Comparison of ENCODE assay signal across 8 cellular contexts in the genomic region with DNA sequence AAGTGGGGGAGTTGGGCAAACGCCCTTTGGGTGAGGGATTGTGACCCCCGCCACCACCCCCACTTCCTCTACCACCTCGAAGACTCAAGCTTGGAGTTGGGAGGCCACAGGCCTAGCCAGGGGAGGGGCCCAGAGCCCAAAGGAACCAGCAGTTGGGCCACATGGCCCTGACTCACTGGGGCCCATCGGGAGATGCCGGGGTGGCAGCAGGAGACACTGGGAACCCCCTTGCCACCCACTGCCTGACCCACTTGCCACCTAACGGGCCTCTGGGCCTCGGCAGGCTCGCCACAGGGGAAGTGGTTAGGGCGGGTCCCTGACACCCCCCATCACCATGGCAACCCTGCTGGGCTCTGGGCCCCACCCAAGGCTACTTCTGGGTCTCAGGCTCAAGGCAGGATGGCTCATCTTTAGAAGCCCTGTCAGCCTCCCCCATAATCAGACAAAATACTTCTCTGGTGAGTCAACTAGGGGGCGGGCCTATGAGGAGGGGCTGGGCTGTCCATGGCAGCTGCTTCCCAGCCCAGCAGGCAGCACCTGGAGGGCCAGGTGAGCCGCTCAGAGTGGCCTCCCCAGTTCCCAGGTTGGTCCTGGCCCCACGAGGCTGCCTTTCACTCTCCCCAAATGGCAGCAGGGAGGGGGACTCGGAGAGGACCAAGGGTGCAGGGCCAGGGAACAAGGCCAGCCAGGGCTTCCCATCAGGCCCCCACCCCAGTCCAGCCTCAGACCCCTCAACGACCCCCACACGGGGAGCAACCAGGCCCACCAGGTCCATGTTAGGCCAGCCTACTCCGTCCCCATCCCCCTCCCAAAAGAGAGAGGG. TPM values are rescaled to one million over a fixed set of nuclear protein-coding genes. Genes with fewer than 3 reads are reported as not detected.
DNase-seq lines count a peak whose midpoint lies in the region; ATAC-seq and TF ChIP-seq lines count a peak whose summit lies in the region.

No MANE protein-coding gene starts in this region.

- CTCF ChIA-PET in A673 (lab: Charles Lee), result no interaction called here

- intact Hi-C loops in A673 (cut with micrococcal nuclease; ENCODE audit: unreplicated experiment), result no loop called here

- H3K4me1 ChIP-seq in A673 (ENCODE audit: insufficient read depth, low read length, poor library complexity, severe bottlenecking) (peaks cover 20% of the 10 kb centered on the region), lung (ENCODE audit: control insufficient read depth in 2 of 2, insufficient read depth in 2 of 2, low read length in 2 of 2) (peaks cover 0 to 2% of the 10 kb centered on the region in 2 donors)

- in situ Hi-C loops in GM18951 (cut with MboI; ENCODE audit: low sequenced_read_pairs, unreplicated experiment), result no loop called here

- H3K27ac ChIP-seq in A673 (ENCODE audit: low read depth, low read length, poor library complexity, severe bottlenecking) (peak overlapping the region; percentile 96), lung (ENCODE audit: low read depth in 1 of 2, low read length in 1 of 2) (peak overlapping the region; percentile 89 to 95)

- 5 to 29% methylated on average over 4 to 16 of the region's 16 CpGs for WGBS in lung, 2 donors

- peaks cover 43% of the 10 kb centered on the region for H3K36me3 ChIP-seq in A673 (ENCODE audit: insufficient read depth, low read length, poor library complexity, severe bottlenecking)
- peaks cover 10 to 37% of the 10 kb centered on the region in 2 donors for H3K36me3 ChIP-seq in lung (ENCODE audit: control insufficient read depth in 2 of 2, insufficient read depth in 2 of 2, low read length in 2 of 2)

- POLR2A ChIA-PET in A673 (lab: Charles Lee; ENCODE audit: low non-redundant PET), result interaction anchor here (1.1 kb wide), 1 partner anchor 10 kb away, joined by 8 read pairs; a partner anchor contains a TSS

- TF ChIP-seq CTCF in A673 (conservative IDR thresholded peaks at IDR 0.05; ENCODE audit: low read depth, low read length) (no peak), choroid plexus epithelial cell (conservative IDR thresholded peaks at IDR 0.05; ENCODE audit: low read depth, low read length) (no peak), lung (IDR thresholded peaks at IDR 0.05; ENCODE audit: control extremely low read depth, extremely low read depth) (no peak)

- TF ChIP-seq POLR2A in GM18951 (IDR thresholded peaks at IDR 0.05; ENCODE audit: extremely low read depth, insufficient read depth, insufficient read length), result peak; percentile 32

- DNase-seq in A673 (ENCODE audit: low spot score), result peak; percentile 77
- DNase-seq in NCI-H1105 treated with DMSO at 0.1 percent for 48 hours (lab: John Stamatoyannopoulos, UW), result peak; percentile 55
- DNase-seq in activated CD4-positive, CD25-positive, alpha-beta regulatory T cell treated with anti-CD3 and anti-CD28 coated beads, Interleukin-2, amount 50 U/mL, for 72 hours, result peak; percentile 86
- peak; percentile 95 for DNase-seq in choroid plexus epithelial cell (ENCODE audit: low read depth)
- peak; percentile 86 for DNase-seq in lung (ENCODE audit: low spot score)
- peak; percentile 77 for DNase-seq in stimulated activated CD8-positive, alpha-beta memory T cell treated with anti-CD3 and anti-CD28 coated beads, Interleukin-15, amount 100 ng/mL, for 1 hour (ENCODE audit: low read depth)

- no TSS peak for BruUV-seq in A673 (replicated peaks; lab: Mats Ljungman, UMichigan)

- H3K27me3 ChIP-seq in A673 (replicated peaks; ENCODE audit: insufficient read depth, low read depth, low read length, poor library complexity) (no peaks in the 10 kb centered on the region), lung (ENCODE audit: control insufficient read depth, insufficient read depth) (no peaks in the 10 kb centered on the region)

- H3K9me3 ChIP-seq in A673 (ENCODE audit: low read depth, low read length, poor library complexity, severe bottlenecking) (no peaks in the 10 kb centered on the region), lung (ENCODE audit: control insufficient read depth in 2 of 2, insufficient read depth in 1 of 2, low read length in 1 of 2) (peaks cover 0 to 15% of the 10 kb centered on the region in 2 donors)

- H3K4me3 ChIP-seq in A673 (ENCODE audit: low read depth, low read length, poor library complexity, severe bottlenecking) (peak overlapping the region; percentile 81), choroid plexus epithelial cell (ENCODE audit: low read depth, low read length) (peak overlapping the region; percentile 65), lung (no peak overlapping the region)

- peak; percentile 44 for ATAC-seq in lung (ENCODE audit: insufficient read depth, low FRiP score)
- ATAC-seq in HG02885 (IDR thresholded peaks at IDR 0.05; ENCODE audit: poor library complexity, unreplicated experiment), result no peak

RNA-seq across cellular contexts. Expression of a gene that starts 5.6 kb away (rescaled TPM):
- total RNA-seq in A673 (2021), result 1,123 and 1,210 TPM in 2 replicates
- total RNA-seq in lung, result 1,000 to 10,000 TPM in 1 of 2 donors, 100 to 1,000 TPM in 1; 602 to 1,802 TPM
- 100 to 1,000 TPM; 645 to 783 TPM for polyA plus RNA-seq in lung

RNA-seq across cellular contexts. Expression of a gene that starts 10.3 kb away (rescaled TPM):
- total RNA-seq in A673 (2021), result 79.6 and 84.7 TPM in 2 replicates
- total RNA-seq in lung, result 10 to 100 TPM; 33.0 to 66.9 TPM
- 100 to 1,000 TPM in 1 of 2 donors, 10 to 100 TPM in 1; 82.7 to 108 TPM for polyA plus RNA-seq in lung

RNA-seq across cellular contexts. Expression of a gene that starts 29.3 kb away (rescaled TPM):
- total RNA-seq in A673 (2021), result 2,429 and 2,445 TPM in 2 replicates
- 1,000 to 10,000 TPM; 2,479 to 3,133 TPM for total RNA-seq in lung
- 1,000 to 10,000 TPM; 4,111 to 4,258 TPM for polyA plus RNA-seq in lung

RNA-seq across cellular contexts. Expression of a gene that starts 40.2 kb away (rescaled TPM):
- total RNA-seq in A673 (2021) (6.8 and 8.3 TPM in 2 replicates), lung (10 to 100 TPM; 12.5 to 41.0 TPM)
- 10 to 100 TPM; 28.2 to 52.3 TPM for polyA plus RNA-seq in lung

RNA-seq across cellular contexts. Expression of a gene that starts 42.5 kb away (rescaled TPM):
- total RNA-seq in A673 (2021), result 41.8 and 55.8 TPM in 2 replicates
- 10 to 100 TPM; 28.4 to 48.9 TPM for total RNA-seq in lung
- 10 to 100 TPM; 39.7 to 61.2 TPM for polyA plus RNA-seq in lung
